Comparison of ENCODE assay signal across 13 cellular contexts in genomic region chr4:73816814-73817213, GRCh38. TPM values are rescaled to one million over a fixed set of nuclear protein-coding genes. Genes with fewer than 3 reads are reported as not detected.
DNase-seq lines count a peak whose midpoint lies in the region; ATAC-seq, FAIRE-seq and TF ChIP-seq lines count a peak whose summit lies in the region.
"Had no signal": no experiment of that assay in that cellular context is flagged by ENCODE, and none has a peak within 500 bp of the region (broad histone marks: within the 10 kb centered on the region; RNA-seq: fewer than 3 reads in every experiment).

No MANE protein-coding gene starts in this region.

- TF ChIP-seq POLR2A in GM12891 (IDR thresholded peaks at IDR 0.05; ENCODE audit: low read depth, low read length): no peak

- H3K4me3 ChIP-seq in pancreas: no peak overlapping the region
- no peak overlapping the region for H3K4me3 ChIP-seq in ascending aorta

- H3K27ac ChIP-seq in epithelial cell of prostate (peak overlapping the region; percentile 82), pancreas (peak overlapping the region in 2 of 4 donors; percentile 37 to 46), ascending aorta (no peak overlapping the region)

- 53 to 54% methylated on average over 3 of the region's 3 CpGs for WGBS in pancreas, 2 donors

- H3K27me3 ChIP-seq in pancreas (no peaks in the 10 kb centered on the region), ascending aorta (no peaks in the 10 kb centered on the region)

- FAIRE-seq in pancreas (lab: Jason Lieb, UNC) (no peak), GM12891 (lab: Jason Lieb, UNC) (no peak)
- FAIRE-seq: small intestine had no signal

- H3K9me3 ChIP-seq in pancreas: no peaks in the 10 kb centered on the region
- H3K9me3 ChIP-seq in ascending aorta: no peaks in the 10 kb centered on the region

- intact Hi-C loops in pancreas (cut with DNase I) (no loop called here), ascending aorta (cut with DNase I) (no loop called here)

- CTCF ChIA-PET in GM10248 (lab: Yijun Ruan, JAX): interaction anchor here (1.0 kb wide), 1 partner anchor 11 kb away, joined by 4 read pairs; no protein-coding TSS in a partner anchor

- POLR2A ChIA-PET in GM10248 (lab: Yijun Ruan, JAX): no interaction called here

- H3K36me3 ChIP-seq in pancreas: no peaks in the 10 kb centered on the region
- H3K36me3 ChIP-seq in ascending aorta: no peaks in the 10 kb centered on the region

- H3K4me1 ChIP-seq in pancreas (no peaks in the 10 kb centered on the region), ascending aorta (no peaks in the 10 kb centered on the region)

- DNase-seq in EL: peak; percentile 84
- peak; percentile 75 for DNase-seq in NCI-H510A treated with DMSO at 0.1 percent for 48 hours (lab: John Stamatoyannopoulos, UW)
- DNase-seq in epithelial cell of prostate (ENCODE audit: low read depth, low spot score): peak; percentile 91
- DNase-seq in pancreas: peak in 1 of 6 donors; percentile 24
- no peak for DNase-seq in ascending aorta (ENCODE audit: low spot score in 2 of 2)
- no peak for DNase-seq in GM10248 (ENCODE audit: extremely low spot score)
- no peak for DNase-seq in GM12891 (ENCODE audit: insufficient read length, low spot score)
- no peak for DNase-seq in DMS114 treated with DMSO at 0.1 percent for 48 hours (lab: John Stamatoyannopoulos, UW; ENCODE audit: unreplicated experiment)
- DNase-seq: effector memory CD8-positive, alpha-beta T cell; GF-D8; small intestine had no signal

- TF ChIP-seq CTCF in pancreas (IDR thresholded peaks at IDR 0.05): no peak
- no peak for TF ChIP-seq CTCF in ascending aorta (IDR thresholded peaks at IDR 0.05)
- TF ChIP-seq CTCF in GM10248 (IDR thresholded peaks at IDR 0.05; ENCODE audit: control extremely low read depth, extremely low read depth, low read depth, missing control alignments): no peak

- peak in 3 of 4 donors; percentile 47 to 91 (median 87) for ATAC-seq in pancreas
- ATAC-seq: effector memory CD8-positive, alpha-beta T cell; stimulated activated memory B cell treated with anti-CD40 and anti-IgM and Interleukin-4, amounts not matched to agents 10 μg/mL and 1 μg/mL and 100 μg/mL, for 72 hours had no signal

TF ChIP-seq in GM12891, 5 proteins besides CTCF, POLR2A, EP300 and RAD21:
- no peak for TF ChIP-seq PAX5 (IDR thresholded peaks at IDR 0.05; ENCODE audit: insufficient read depth, low read length, severe bottlenecking)
- TF ChIP-seq SPI1 (IDR thresholded peaks at IDR 0.05; ENCODE audit: low read depth, low read length): no peak
- TF ChIP-seq POLR2AphosphoS5 (IDR thresholded peaks at IDR 0.05; ENCODE audit: low read depth, low read length): no peak
- no peak for TF ChIP-seq POU2F2 (IDR thresholded peaks at IDR 0.05; ENCODE audit: low read depth, low read length)
- TF ChIP-seq TAF1 (IDR thresholded peaks at IDR 0.05; ENCODE audit: low read depth, low read length): no peak
TF ChIP-seq in GM12891: peak in this region for 0.

RNA-seq across cellular contexts. Expression of gene CXCL6, which starts 19.7 kb away (rescaled TPM):
- total RNA-seq in pancreas: 10 to 100 TPM in 2 of 6 donors, 1 to 10 TPM in 1, under 1 TPM in 3; 0.65 to 65.6 (median 1.5) TPM
- 1 to 10 TPM; 2.0 to 6.4 TPM for polyA plus RNA-seq in pancreas
- not detected for total RNA-seq in ascending aorta
- polyA plus RNA-seq in GM12891 (2012; ENCODE audit: low read depth, missing spikeins): not detected
- total RNA-seq: activated T-helper 2 cell treated with anti-CD3 and anti-CD28 coated beads, Interferon-gamma antibody, Interleukin-2, Interleukin-4, amounts not matched to agents 10 μg/mL and 5 μg/mL and 100 μg/mL, durations not matched to agents 14 hours and 24 hours and 36 hours had no signal

RNA-seq across cellular contexts. Expression of gene PF4V1, which starts 36.3 kb away (rescaled TPM):
- total RNA-seq in pancreas (under 1 TPM in 1 of 6 donors, not detected in 5; 0.53 TPM), ascending aorta (not detected)
- polyA plus RNA-seq in pancreas: not detected
- not detected for polyA plus RNA-seq in GM12891 (2012; ENCODE audit: low read depth, missing spikeins)
- total RNA-seq: activated T-helper 2 cell treated with anti-CD3 and anti-CD28 coated beads, Interferon-gamma antibody, Interleukin-2, Interleukin-4, amounts not matched to agents 10 μg/mL and 5 μg/mL and 100 μg/mL, durations not matched to agents 14 hours and 24 hours and 36 hours had no signal
- polyA plus RNA-seq: small intestine had no signal

RNA-seq across cellular contexts. Expression of gene CXCL1, which starts 52.4 kb away (rescaled TPM):
- total RNA-seq in pancreas (10 to 100 TPM in 2 of 6 donors, 1 to 10 TPM in 4; 2.5 to 35.4 (median 6.3) TPM), ascending aorta (18.0 TPM)
- polyA plus RNA-seq in pancreas: 10 to 100 TPM; 26.5 to 26.6 TPM
- polyA plus RNA-seq in GM12891 (2012; ENCODE audit: low read depth, missing spikeins): not detected
- total RNA-seq: activated T-helper 2 cell treated with anti-CD3 and anti-CD28 coated beads, Interferon-gamma antibody, Interleukin-2, Interleukin-4, amounts not matched to agents 10 μg/mL and 5 μg/mL and 100 μg/mL, durations not matched to agents 14 hours and 24 hours and 36 hours had no signal

Comparison
In these comparisons a context has a peak if more than half of its experiments do, and no peak if none do; other contexts are left out.
1. DNase-seq: peak in EL (single experiment), NCI-H510A treated with DMSO at 0.1 percent for 48 hours (single experiment) and epithelial cell of prostate (single experiment); none in ascending aorta (0 of 2), GM10248 (single experiment), GM12891 (single experiment) and DMS114 treated with DMSO at 0.1 percent for 48 hours (single experiment).